In genomic region chr9:82988488-82988887, GRCh38 we compare ENCODE assay signal across 21 cellular contexts.
A peak's percentile ranks its signal among the peaks of the same experiment; 100 is the strongest.
DNase-seq lines count a peak whose midpoint lies in the region; ATAC-seq, FAIRE-seq and TF ChIP-seq lines count a peak whose summit lies in the region.
"Had no signal": no experiment of that assay in that cellular context is flagged by ENCODE, and none has a peak within 500 bp of the region (broad histone marks: within the 10 kb centered on the region; RNA-seq: fewer than 3 reads in every experiment).

No MANE protein-coding gene starts in this region.

- no peak overlapping the region for H3K27ac ChIP-seq in SK-N-SH (ENCODE audit: low read depth in 2 of 2, low read length in 1 of 2)
- H3K27ac ChIP-seq in endodermal cell (ENCODE audit: low read depth, low read length), result no peak overlapping the region
- no peak overlapping the region for H3K27ac ChIP-seq in colonic mucosa
- H3K27ac ChIP-seq: 22Rv1, A549, KMS-11 had no signal

- no peak for TF ChIP-seq CTCF in SK-N-SH (IDR thresholded peaks at IDR 0.05)
- TF ChIP-seq CTCF in endodermal cell (conservative IDR thresholded peaks at IDR 0.05), result no peak
- no peak for TF ChIP-seq CTCF in neural crest cell (conservative IDR thresholded peaks at IDR 0.05)
- TF ChIP-seq CTCF in colonic mucosa (IDR thresholded peaks at IDR 0.05), result no peak

- H4K20me1 ChIP-seq in SK-N-SH (ENCODE audit: insufficient read depth), result no peaks in the 10 kb centered on the region

- H3K27ac Mint-ChIP-seq in endodermal cell (no peak overlapping the region), neural crest cell (ENCODE audit: unreplicated experiment) (peak overlapping the region; percentile 31)
- H3K27ac Mint-ChIP-seq: CD14-positive monocyte; CD8-positive, alpha-beta T cell had no signal

- H3K27me3 Mint-ChIP-seq in endodermal cell (ENCODE audit: insufficient read depth) (no peaks in the 10 kb centered on the region), neural crest cell (ENCODE audit: low read depth) (no peaks in the 10 kb centered on the region)

- no peaks in the 10 kb centered on the region for H3F3A ChIP-seq in SK-N-SH (replicated peaks; ENCODE audit: insufficient read depth)

- H3K36me3 Mint-ChIP-seq in endodermal cell (ENCODE audit: low read depth), result no peaks in the 10 kb centered on the region
- H3K36me3 Mint-ChIP-seq in neural crest cell (ENCODE audit: low read depth), result no peaks in the 10 kb centered on the region
- H3K36me3 Mint-ChIP-seq: CD14-positive monocyte; CD8-positive, alpha-beta T cell had no signal

- no peak overlapping the region for H2AFZ ChIP-seq in SK-N-SH (ENCODE audit: low read depth)

- no peak for TF ChIP-seq EP300 in SK-N-SH (IDR thresholded peaks at IDR 0.05; ENCODE audit: borderline replicate concordance in 1 of 2, low read depth in 1 of 2, low read length in 1 of 2)

- H3K4me3 ChIP-seq in SK-N-SH (ENCODE audit: low read depth in 2 of 2, low read length in 1 of 2) (no peak overlapping the region), endodermal cell (ENCODE audit: low read length) (no peak overlapping the region), colonic mucosa (no peak overlapping the region)
- H3K4me3 ChIP-seq: A549, HAP-1 had no signal

- H3K4me3 Mint-ChIP-seq in endodermal cell, result no peak overlapping the region
- no peak overlapping the region for H3K4me3 Mint-ChIP-seq in neural crest cell
- H3K4me3 Mint-ChIP-seq: CD14-positive monocyte; CD8-positive, alpha-beta T cell had no signal

- POLR2A ChIA-PET in SK-N-SH (lab: Yijun Ruan, JAX), result no interaction called here

- H3K36me3 ChIP-seq in SK-N-SH (replicated peaks in 1 of 2; ENCODE audit: control insufficient read depth in 1 of 2, insufficient read depth in 2 of 2, low read length in 1 of 2), result no peaks in the 10 kb centered on the region
- H3K36me3 ChIP-seq in endodermal cell (ENCODE audit: control insufficient read depth, insufficient read depth, low read length), result no peaks in the 10 kb centered on the region
- H3K36me3 ChIP-seq in colonic mucosa, result no peaks in the 10 kb centered on the region
- H3K36me3 ChIP-seq: HAP-1 had no signal

- TF ChIP-seq POLR2A in H54 (IDR thresholded peaks at IDR 0.05; ENCODE audit: low read depth, low read length), result no peak

- WGBS in SK-N-SH (ENCODE audit: low lambda C conversion rate), result 72% methylated on average over 6 of the region's 9 CpGs
- 91 to 93% methylated on average over 8 to 9 of the region's 9 CpGs for WGBS in endodermal cell (ENCODE audit: insufficient coverage in 1 of 2, insufficient read length in 1 of 2), 2 experiments

- no peak for FAIRE-seq in H54 (lab: Jason Lieb, UNC)
- FAIRE-seq: A549, GM12891, GM18507 had no signal

- H3K4me2 ChIP-seq in SK-N-SH, result no peak overlapping the region
- H3K4me2 ChIP-seq: A549, KMS-11 had no signal

- H3K4me1 Mint-ChIP-seq in endodermal cell (peaks cover 5% of the 10 kb centered on the region), neural crest cell (peaks cover 17% of the 10 kb centered on the region)
- H3K4me1 Mint-ChIP-seq: CD14-positive monocyte had no signal

- no peaks in the 10 kb centered on the region for H3K79me2 ChIP-seq in SK-N-SH (ENCODE audit: insufficient read depth)

- intact Hi-C loops in colonic mucosa (cut with DNase I), result no loop called here

- ATAC-seq in SK-N-SH treated with all-trans-retinoic acid at 6 μM for 48 hours, result no peak
- ATAC-seq in GM19035 (IDR thresholded peaks at IDR 0.05; ENCODE audit: unreplicated experiment), result no peak
- ATAC-seq: A549; CD8-positive, alpha-beta T cell had no signal

- no peaks in the 10 kb centered on the region for H3K27me3 ChIP-seq in SK-N-SH (ENCODE audit: insufficient read depth)
- no peaks in the 10 kb centered on the region for H3K27me3 ChIP-seq in endodermal cell (ENCODE audit: control insufficient read depth, insufficient read depth, low read length, poor library complexity, severe bottlenecking)
- H3K27me3 ChIP-seq in colonic mucosa, result no peaks in the 10 kb centered on the region

- no peaks in the 10 kb centered on the region; a peak in 2 of 4 replicates for H3K4me1 ChIP-seq in SK-N-SH (ENCODE audit: control insufficient read depth in 1 of 2, insufficient read depth in 2 of 2, low read depth in 1 of 2, low read length in 1 of 2)
- peaks cover 7% of the 10 kb centered on the region for H3K4me1 ChIP-seq in endodermal cell (ENCODE audit: control insufficient read depth, insufficient read depth, low read length)
- peaks cover 6% of the 10 kb centered on the region for H3K4me1 ChIP-seq in colonic mucosa
- H3K4me1 ChIP-seq: A549, HAP-1 had no signal

- H3K9me2 ChIP-seq in SK-N-SH, result no peaks in the 10 kb centered on the region

- CTCF ChIA-PET in SK-N-SH (lab: Yijun Ruan, JAX), result no interaction called here

- TF ChIP-seq RAD21 in SK-N-SH (IDR thresholded peaks at IDR 0.05; ENCODE audit: low read length), result no peak

- H3K9me3 ChIP-seq in SK-N-SH (no peaks in the 10 kb centered on the region), endodermal cell (ENCODE audit: control insufficient read depth, low read length) (no peaks in the 10 kb centered on the region), colonic mucosa (no peaks in the 10 kb centered on the region)
- H3K9me3 ChIP-seq: A549, HAP-1 had no signal

- H3K9me3 Mint-ChIP-seq in endodermal cell, result no peaks in the 10 kb centered on the region
- no peaks in the 10 kb centered on the region for H3K9me3 Mint-ChIP-seq in neural crest cell
- H3K9me3 Mint-ChIP-seq: CD8-positive, alpha-beta T cell had no signal

- DNase-seq in SK-N-SH (no peak), endodermal cell (peak; percentile 60), iPS-NIHi11 (ENCODE audit: low spot score) (peak; percentile 13), neural crest cell (ENCODE audit: low read depth, low spot score) (no peak), colonic mucosa (no peak), H54 (ENCODE audit: insufficient read length, low spot score) (no peak)
- DNase-seq: AML-193; CD8-positive, alpha-beta T cell; DMS 273 treated with DMSO at 0.1 percent for 48 hours; DMS53; DND-41; EL had no signal

- no peak overlapping the region for H3K9ac ChIP-seq in SK-N-SH
- no peak overlapping the region for H3K9ac ChIP-seq in endodermal cell (ENCODE audit: extremely low read depth, low read length, poor library complexity, severe bottlenecking)
- no peak overlapping the region for H3K9ac ChIP-seq in colonic mucosa (ENCODE audit: low read depth in 2 of 2, low read length in 2 of 2)
- H3K9ac ChIP-seq: KMS-11 had no signal

TF ChIP-seq in SK-N-SH treated with all-trans-retinoic acid at 6 μM for 48 hours, 23 proteins besides CTCF, POLR2A, EP300 and RAD21:
- no peak for TF ChIP-seq ARNTL (CRISPR knock-in tag; IDR thresholded peaks at IDR 0.05; ENCODE audit: borderline replicate concordance, low read depth)
- TF ChIP-seq ZNF70 (CRISPR knock-in tag; IDR thresholded peaks at IDR 0.05), result peak; percentile 31; the same call in 1 of the 2 replicates
- no peak for TF ChIP-seq PATZ1 (CRISPR knock-in tag; IDR thresholded peaks at IDR 0.05; ENCODE audit: borderline replicate concordance)
- no peak for TF ChIP-seq ESRRG (CRISPR knock-in tag; IDR thresholded peaks at IDR 0.05)
- TF ChIP-seq ZNF565 (CRISPR knock-in tag; conservative IDR thresholded peaks at IDR 0.05; ENCODE audit: low read depth), result no peak
- no peak for TF ChIP-seq PPARA (CRISPR knock-in tag; IDR thresholded peaks at IDR 0.05; ENCODE audit: borderline replicate concordance)
- no peak for TF ChIP-seq ZFP3 (CRISPR knock-in tag; IDR thresholded peaks at IDR 0.05)
- no peak for TF ChIP-seq ZC3H10 (CRISPR knock-in tag; IDR thresholded peaks at IDR 0.05)
- TF ChIP-seq ZNF8 (CRISPR knock-in tag; IDR thresholded peaks at IDR 0.05), result no peak

TF ChIP-seq in SK-N-SH, 30 proteins besides CTCF, POLR2A, EP300 and RAD21 (continues in another document):
- TF ChIP-seq SMC3 (IDR thresholded peaks at IDR 0.05; ENCODE audit: low read depth, low read length) (no peak), JUND (IDR thresholded peaks at IDR 0.05) (no peak), TCF12 (IDR thresholded peaks at IDR 0.05) (no peak), POLR2AphosphoS5 (IDR thresholded peaks at IDR 0.05; ENCODE audit: low read depth, low read length) (no peak), USF2 (IDR thresholded peaks at IDR 0.05; ENCODE audit: borderline replicate concordance, low read depth, low read length) (no peak), FOXJ3 (CRISPR knock-in tag; IDR thresholded peaks at IDR 0.05) (no peak), CHD2 (IDR thresholded peaks at IDR 0.05; ENCODE audit: low read length, partially characterized antibody) (no peak), NRF1 (IDR thresholded peaks at IDR 0.05; ENCODE audit: low read depth, low read length) (no peak), SIN3A (IDR thresholded peaks at IDR 0.05; ENCODE audit: borderline replicate concordance, low read depth, low read length) (no peak), ZBTB33 (IDR thresholded peaks at IDR 0.05; ENCODE audit: borderline replicate concordance, low read depth) (no peak), RXRA (IDR thresholded peaks at IDR 0.05; ENCODE audit: borderline replicate concordance, low read depth) (no peak), YY1 (IDR thresholded peaks at IDR 0.05; ENCODE audit: low read depth) (no peak), RCOR1 (IDR thresholded peaks at IDR 0.05; ENCODE audit: low read length) (no peak), TAF1 (IDR thresholded peaks at IDR 0.05; ENCODE audit: borderline replicate concordance, low read depth, low read length) (no peak), TEAD4 (IDR thresholded peaks at IDR 0.05; ENCODE audit: borderline replicate concordance, insufficient read depth) (no peak), FOXM1 (IDR thresholded peaks at IDR 0.05; ENCODE audit: low read depth) (no peak)

Comparison
In these comparisons a context has a peak if more than half of its experiments do, and no peak if none do; other contexts are left out.
1. DNase-seq: peak in endodermal cell (single experiment) and iPS-NIHi11 (single experiment); none in SK-N-SH (single experiment), neural crest cell (single experiment), colonic mucosa (single experiment) and H54 (single experiment).